8 cellular contexts compared by ENCODE assay signal in genomic region chr12:50505945-50506344, GRCh38. TPM values are rescaled to one million over a fixed set of nuclear protein-coding genes. Genes with fewer than 3 reads are reported as not detected.
A peak's percentile ranks its signal among the peaks of the same experiment; 100 is the strongest.
DNase-seq lines count a peak whose midpoint lies in the region; ATAC-seq and TF ChIP-seq lines count a peak whose summit lies in the region.

No MANE protein-coding gene starts in this region.

- no peak for TF ChIP-seq POLR2A in HCT116 (IDR thresholded peaks at IDR 0.05; ENCODE audit: borderline replicate concordance, extremely low read depth, insufficient read depth, insufficient read length)
- TF ChIP-seq POLR2A in ovary (IDR thresholded peaks at IDR 0.05): no peak

- peak overlapping the region; percentile 86 for H3K9ac ChIP-seq in HCT116 (ENCODE audit: low read length)

- H3K36me3 Mint-ChIP-seq in activated CD4-positive, alpha-beta memory T cell treated with anti-CD3 and anti-CD28 coated beads, Interleukin-2, amount 10 ng/mL, durations not matched to agents 7 days and 5 days (ENCODE audit: low read depth): peaks cover 7% of the 10 kb centered on the region

- POLR2A ChIA-PET in AG04449 (lab: Yijun Ruan, JAX): no interaction called here
- POLR2A ChIA-PET in HCT116 (lab: Charles Lee): no interaction called here
- POLR2A ChIA-PET in activated CD4-positive, alpha-beta memory T cell treated with anti-CD3 and anti-CD28 coated beads, Interleukin-2, amount 10 ng/mL, durations not matched to agents 7 days and 5 days (lab: Charles Lee): interaction anchor here (0.7 to 6.0 kb wide), 20 partner anchors 9 to 668 kb away, joined by 3 to 44 read pairs (median 6); partner anchors contain the start of genes ATF1 and LARP4

- no peak; the same call in 1 of the 2 replicates for TF ChIP-seq RAD21 in HCT116 (IDR thresholded peaks at IDR 0.05; ENCODE audit: low read depth)

- H3K27ac Mint-ChIP-seq in activated CD4-positive, alpha-beta memory T cell treated with anti-CD3 and anti-CD28 coated beads, Interleukin-2, amount 10 ng/mL, durations not matched to agents 7 days and 5 days: peak overlapping the region; percentile 82

- BruUV-seq in HCT116 (replicated peaks; lab: Mats Ljungman, UMichigan): no TSS peak

- RAD21 ChIA-PET in HCT116 (lab: Charles Lee; ENCODE audit: low non-redundant PET in 1 of 2, low total read pairs in 2 of 2, uncharacterized antibody in 2 of 2, unreplicated experiment in 2 of 2): no interaction called here

- H3K79me2 ChIP-seq in HCT116 (ENCODE audit: insufficient read depth, low read length): peaks cover 59% of the 10 kb centered on the region

- H3K4me3 ChIP-seq in AG04449 (ENCODE audit: low read depth, low read length) (peak overlapping the region; percentile 77), HCT116 (replicated peaks in 1 of 2; ENCODE audit: low read depth in 1 of 2, low read length in 2 of 2) (peak overlapping the region; percentile 77 to 90), ovary (peak overlapping the region; percentile 55)

- H3K9me2 ChIP-seq in HCT116 (ENCODE audit: insufficient read depth): no peaks in the 10 kb centered on the region

- H3K4me1 Mint-ChIP-seq in activated CD4-positive, alpha-beta memory T cell treated with anti-CD3 and anti-CD28 coated beads, Interleukin-2, amount 10 ng/mL, durations not matched to agents 7 days and 5 days: peaks cover 50% of the 10 kb centered on the region

- H3K36me3 ChIP-seq in HCT116 (ENCODE audit: control insufficient read depth in 1 of 2, insufficient read depth in 2 of 2, low read length in 2 of 2) (no peaks in the 10 kb centered on the region), ovary (no peaks in the 10 kb centered on the region)

- 1 to 2% (median 1%) methylated on average over 3 of the region's 3 CpGs for WGBS in ovary, 3 donors

- peaks cover 0 to 21% of the 10 kb centered on the region in 2 experiments; a peak in 3 of 4 replicates for H3K4me1 ChIP-seq in HCT116 (ENCODE audit: control insufficient read depth in 1 of 2, insufficient read depth in 2 of 2, low read length in 2 of 2)
- peaks cover 4% of the 10 kb centered on the region for H3K4me1 ChIP-seq in ovary (ENCODE audit: insufficient read depth)

- CTCF ChIA-PET in AG04449 (lab: Yijun Ruan, JAX) (interaction anchor here (0.9 to 8.8 kb wide), 20 partner anchors 10 to 516 kb away, joined by 3 to 215 read pairs (median 11); no protein-coding TSS in a partner anchor), HCT116 (lab: Charles Lee) (interaction anchor here (0.9 to 2.9 kb wide), 2 partner anchors 34 to 133 kb away, joined by 4 to 38 read pairs; no protein-coding TSS in a partner anchor)
- CTCF ChIA-PET in activated CD4-positive, alpha-beta memory T cell treated with anti-CD3 and anti-CD28 coated beads, Interleukin-2, amount 10 ng/mL, durations not matched to agents 7 days and 5 days (lab: Charles Lee): interaction anchor here (0.9 to 8.0 kb wide), 7 partner anchors 14 to 394 kb away, joined by 3 to 156 read pairs (median 7); partner anchors contain the start of gene COX14

- H3K4me2 ChIP-seq in HCT116 (ENCODE audit: low read length): peak overlapping the region; percentile 89

- H3K9me3 Mint-ChIP-seq in activated CD4-positive, alpha-beta memory T cell treated with anti-CD3 and anti-CD28 coated beads, Interleukin-2, amount 10 ng/mL, durations not matched to agents 7 days and 5 days: peaks cover under 1% of the 10 kb centered on the region

- ATAC-seq in HCT116 (no peak), GM18867 (IDR thresholded peaks at IDR 0.05; ENCODE audit: unreplicated experiment) (no peak)

- H4K20me1 ChIP-seq in HCT116 (ENCODE audit: insufficient read depth): no peaks in the 10 kb centered on the region

- H3K27me3 Mint-ChIP-seq in activated CD4-positive, alpha-beta memory T cell treated with anti-CD3 and anti-CD28 coated beads, Interleukin-2, amount 10 ng/mL, durations not matched to agents 7 days and 5 days: no peaks in the 10 kb centered on the region

- TF ChIP-seq EP300 in ovary (IDR thresholded peaks at IDR 0.05): no peak

- H3K27me3 ChIP-seq in HCT116 (ENCODE audit: insufficient read depth, low read length) (no peaks in the 10 kb centered on the region), ovary (no peaks in the 10 kb centered on the region)

- DNase-seq in AG04449 (ENCODE audit: low read depth, low spot score) (no peak), HCT116 (ENCODE audit: low read depth, low spot score) (no peak), glomerular visceral epithelial cell (ENCODE audit: extremely low spot score) (peak; percentile 17), ovary (no peak), NCI-H345 (lab: John Stamatoyannopoulos, UW) (no peak), OCI-M2 (lab: John Stamatoyannopoulos, UW; ENCODE audit: unreplicated experiment) (no peak)
- no peak for DNase-seq in activated CD4-positive, alpha-beta memory T cell treated with anti-CD3 and anti-CD28 coated beads, Interleukin-2, amount 10 ng/mL, durations not matched to agents 7 days and 5 days

- no peak overlapping the region for H3K27ac ChIP-seq in HCT116 (ENCODE audit: low read depth, low read length)
- peak overlapping the region; percentile 86 to 91 for H3K27ac ChIP-seq in ovary

- no peak overlapping the region for H2AFZ ChIP-seq in HCT116 (ENCODE audit: low read depth, low read length, poor library complexity, severe bottlenecking)

- no peak for TF ChIP-seq CTCF in AG04449 (IDR thresholded peaks at IDR 0.05; ENCODE audit: insufficient read depth, low read length, missing control alignments)
- TF ChIP-seq CTCF in HCT116 (IDR thresholded peaks at IDR 0.05 in 2 of 3, conservative IDR thresholded peaks at IDR 0.05 in 1 of 3; ENCODE audit: borderline replicate concordance in 1 of 3, insufficient read depth in 1 of 3, low read depth in 2 of 3, low read length in 2 of 3): no peak
- no peak for TF ChIP-seq CTCF in ovary (IDR thresholded peaks at IDR 0.05)

- H3K9me3 ChIP-seq in HCT116 (ENCODE audit: control insufficient read depth in 1 of 2, insufficient read depth in 1 of 2, low read depth in 1 of 2, low read length in 2 of 2) (no peaks in the 10 kb centered on the region), ovary (no peaks in the 10 kb centered on the region)

- intact Hi-C loops in HCT116 (cut with micrococcal nuclease) (loop anchor here (1.0 to 10.0 kb wide), 2 partner anchors 132 to 839 kb away; partner anchors contain the start of gene CELA1), ovary (cut with DNase I) (loop anchor here in 3 of 4 donors (2.0 to 5.0 kb wide), 2 partner anchors 131 kb away; no protein-coding TSS in a partner anchor)

- peak overlapping the region; percentile 86 for H3K4me3 Mint-ChIP-seq in activated CD4-positive, alpha-beta memory T cell treated with anti-CD3 and anti-CD28 coated beads, Interleukin-2, amount 10 ng/mL, durations not matched to agents 7 days and 5 days

TF ChIP-seq in HCT116, 20 proteins besides CTCF, POLR2A, EP300 and RAD21:
- no peak for TF ChIP-seq ELF1 (IDR thresholded peaks at IDR 0.05; ENCODE audit: borderline replicate concordance, low read depth)
- no peak for TF ChIP-seq SRF (IDR thresholded peaks at IDR 0.05; ENCODE audit: low read depth)
- no peak for TF ChIP-seq TCF7L2 (IDR thresholded peaks at IDR 0.05; ENCODE audit: borderline replicate concordance, extremely low read depth, insufficient read depth, insufficient read length)
- no peak for TF ChIP-seq ATF3 (IDR thresholded peaks at IDR 0.05)
- no peak for TF ChIP-seq FOSL1 (IDR thresholded peaks at IDR 0.05; ENCODE audit: low read depth)
- TF ChIP-seq CBX3 (IDR thresholded peaks at IDR 0.05; ENCODE audit: low read depth): no peak
- TF ChIP-seq EZH2phosphoT487 (IDR thresholded peaks at IDR 0.05; ENCODE audit: borderline replicate concordance): no peak
- no peak for TF ChIP-seq EGR1 (IDR thresholded peaks at IDR 0.05; ENCODE audit: low read depth)
- no peak for TF ChIP-seq YY1 (IDR thresholded peaks at IDR 0.05; ENCODE audit: extremely low read depth, insufficient replicate concordance, low read depth, low read length)
TF ChIP-seq in HCT116: peak in this region for 0.

RNA-seq across cellular contexts. Expression of gene DIP2B, which starts 1.2 kb away (rescaled TPM):
- total RNA-seq in HCT116 (2021; ENCODE audit: unreplicated experiment) (32.3 TPM), ovary (10 to 100 TPM; 16.4 to 33.3 (median 20.0) TPM)
- 15.7 and 16.5 TPM in 2 replicates for polyA plus RNA-seq in HCT116 (2012)
- 10 to 100 TPM; 20.3 to 22.9 TPM for total RNA-seq in activated CD4-positive, alpha-beta memory T cell treated with anti-CD3 and anti-CD28 coated beads, Interleukin-2, amount 10 ng/mL, durations not matched to agents 7 days and 5 days
- 10 to 100 TPM in 1 of 2 donors, 1 to 10 TPM in 1; 7.2 to 17.4 TPM for polyA plus RNA-seq in ovary
